ENCODE assay signal across 16 cellular contexts in the genomic region with DNA sequence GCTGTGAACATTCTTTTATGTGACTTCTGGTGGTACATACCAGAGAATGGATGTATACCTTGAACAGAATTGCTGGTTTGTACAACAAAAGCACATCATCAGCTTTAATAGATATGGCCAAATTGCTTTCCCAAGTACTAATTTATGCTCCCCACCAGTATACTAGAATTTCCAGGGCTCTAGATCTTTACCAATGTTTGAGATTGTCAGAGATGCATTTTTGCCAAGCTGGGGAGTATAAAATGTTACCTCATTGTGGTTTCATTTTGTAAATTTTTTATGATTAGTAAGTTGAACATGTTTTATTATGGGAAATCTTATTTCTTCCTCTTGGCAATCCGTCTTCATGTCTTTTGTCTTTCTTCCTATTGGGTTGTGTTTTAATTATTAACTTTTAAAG.
"Had no signal": no experiment of that assay in that cellular context is flagged by ENCODE, and none has a peak within 500 bp of the region (broad histone marks: within the 10 kb centered on the region; RNA-seq: fewer than 3 reads in every experiment).

No MANE protein-coding gene starts in this region.

- H3K4me1 Mint-ChIP-seq: activated CD4-positive, alpha-beta memory T cell treated with anti-CD3 and anti-CD28 coated beads, Interleukin-2, amount 10 ng/mL, durations not matched to agents 7 days and 5 days; activated CD4-positive, alpha-beta T cell treated with anti-CD3 and anti-CD28 coated beads for 36 hours; activated naive CD8-positive, alpha-beta T cell treated with anti-CD3 and anti-CD28 coated beads for 36 hours; stimulated activated naive CD8-positive, alpha-beta T cell treated with anti-CD3 and anti-CD28 coated beads, Interleukin-15, amount 100 ng/mL, for 72 hours had no signal

- H3K4me2 ChIP-seq: hepatocyte had no signal

- H3K36me3 Mint-ChIP-seq: activated naive CD8-positive, alpha-beta T cell treated with anti-CD3 and anti-CD28 coated beads for 36 hours; mesothelial cell of epicardium had no signal

- DNase-seq: activated CD4-positive, alpha-beta memory T cell treated with anti-CD3 and anti-CD28 coated beads, Interleukin-2, amount 10 ng/mL, durations not matched to agents 7 days and 5 days; activated CD4-positive, alpha-beta T cell treated with anti-CD3 and anti-CD28 coated beads for 36 hours; activated gamma-delta T cell treated with Interleukin-2 at 50 U/mL for 16 hours; activated naive CD8-positive, alpha-beta T cell treated with anti-CD3 and anti-CD28 coated beads for 36 hours; activated T-cell treated with anti-CD3 and anti-CD28 coated beads, Interleukin-2, amount 50 U/mL, for 48 hours; anterior cingulate cortex; cortex of kidney; effector CD8-positive, alpha-beta T cell; stimulated activated CD4-positive, alpha-beta T cell treated with anti-CD3 and anti-CD28 coated beads, Interleukin-4, amount 100 ng/mL, for 4 hours; stimulated activated naive CD8-positive, alpha-beta T cell treated with anti-CD3 and anti-CD28 coated beads, Interleukin-15, amount 100 ng/mL, for 72 hours; testis; WERI-Rb-1 had no signal

- H3K9me3 Mint-ChIP-seq: activated CD4-positive, alpha-beta memory T cell treated with anti-CD3 and anti-CD28 coated beads, Interleukin-2, amount 10 ng/mL, durations not matched to agents 7 days and 5 days; activated naive CD8-positive, alpha-beta T cell treated with anti-CD3 and anti-CD28 coated beads for 36 hours; stimulated activated naive CD8-positive, alpha-beta T cell treated with anti-CD3 and anti-CD28 coated beads, Interleukin-15, amount 100 ng/mL, for 72 hours had no signal

- H3K4me3 ChIP-seq: gastroesophageal sphincter, hepatocyte, skin epidermis, testis had no signal

- H3K4me1 ChIP-seq: gastroesophageal sphincter, testis had no signal

- H3K9me3 ChIP-seq: gastroesophageal sphincter, testis had no signal

- H3K36me3 ChIP-seq: gastroesophageal sphincter, WERI-Rb-1 had no signal

- H3K27ac Mint-ChIP-seq: activated CD4-positive, alpha-beta memory T cell treated with anti-CD3 and anti-CD28 coated beads, Interleukin-2, amount 10 ng/mL, durations not matched to agents 7 days and 5 days; activated CD4-positive, alpha-beta T cell treated with anti-CD3 and anti-CD28 coated beads for 36 hours; activated naive CD8-positive, alpha-beta T cell treated with anti-CD3 and anti-CD28 coated beads for 36 hours; stimulated activated naive CD8-positive, alpha-beta T cell treated with anti-CD3 and anti-CD28 coated beads, Interleukin-15, amount 100 ng/mL, for 72 hours had no signal

- H3K27ac ChIP-seq: gastroesophageal sphincter, hepatocyte, skin epidermis, testis, WERI-Rb-1 had no signal

- H3K27me3 Mint-ChIP-seq: activated CD4-positive, alpha-beta memory T cell treated with anti-CD3 and anti-CD28 coated beads, Interleukin-2, amount 10 ng/mL, durations not matched to agents 7 days and 5 days had no signal

- ATAC-seq: activated CD4-positive, alpha-beta T cell treated with anti-CD3 and anti-CD28 coated beads for 36 hours; gastroesophageal sphincter had no signal

- H3K27me3 ChIP-seq: gastroesophageal sphincter, hepatocyte, testis had no signal

- H3K4me3 Mint-ChIP-seq: activated CD4-positive, alpha-beta memory T cell treated with anti-CD3 and anti-CD28 coated beads, Interleukin-2, amount 10 ng/mL, durations not matched to agents 7 days and 5 days; activated CD4-positive, alpha-beta T cell treated with anti-CD3 and anti-CD28 coated beads for 36 hours; activated naive CD8-positive, alpha-beta T cell treated with anti-CD3 and anti-CD28 coated beads for 36 hours; mesothelial cell of epicardium; stimulated activated naive CD8-positive, alpha-beta T cell treated with anti-CD3 and anti-CD28 coated beads, Interleukin-15, amount 100 ng/mL, for 72 hours had no signal

- H2AFZ ChIP-seq: hepatocyte had no signal
